ENCODE assay signal across 1 cellular context in genomic region chr1:39026051-39026946, GRCh38.
TF ChIP-seq lines count a peak whose summit lies in the region.

Gene NDUFS5, plus strand, starts transcription at chr1:39026350. Its CDS starts 2,375 bp downstream, at chr1:39028725.

TF ChIP-seq in HepG2, 621 proteins besides CTCF, POLR2A, EP300 and RAD21 (continued from another document):
- TF ChIP-seq ZNF749 (CRISPR knock-in tag; IDR thresholded peaks at IDR 0.05; ENCODE audit: borderline replicate concordance) (0 out of 2 replicates have a peak, but pooled peaks have one; percentile 44), TEAD3 (CRISPR knock-in tag; optimal IDR thresholded peaks at IDR 0.05; ENCODE audit: borderline replicate concordance) (no peak), WIZ (CRISPR knock-in tag; IDR thresholded peaks at IDR 0.05) (0 out of 2 replicates have a peak, but pooled peaks have one; percentile 69), CREB1 (IDR thresholded peaks at IDR 0.05) (peak; percentile 81), CREB1 (CRISPR knock-in tag; IDR thresholded peaks at IDR 0.05) (peak; percentile 96), JARID2 (CRISPR knock-in tag; IDR thresholded peaks at IDR 0.05; ENCODE audit: insufficient replicate concordance) (peak; percentile 70), SNAPC4 (CRISPR knock-in tag; IDR thresholded peaks at IDR 0.05) (peak; percentile 71), ZNF687 (CRISPR knock-in tag; IDR thresholded peaks at IDR 0.05) (peak; percentile 90), ZNF224 (CRISPR knock-in tag; IDR thresholded peaks at IDR 0.05) (peak; percentile 36; the same call in 1 of the 2 replicates), SNRNP70 (IDR thresholded peaks at IDR 0.05; ENCODE audit: low read depth, low read length) (no peak), MAZ (IDR thresholded peaks at IDR 0.05; ENCODE audit: borderline replicate concordance, low read depth, low read length) (no peak; the same call in 1 of the 2 replicates), MAZ (CRISPR knock-in tag; IDR thresholded peaks at IDR 0.05; ENCODE audit: low read depth) (peak; percentile 53; the same call in 1 of the 2 replicates), THAP11 (CRISPR knock-in tag; IDR thresholded peaks at IDR 0.05) (peak; percentile 86), AGO2 (optimal IDR thresholded peaks at IDR 0.05; ENCODE audit: low read depth, low read length) (no peak)
